ENCODE assay signal across 16 cellular contexts in the genomic region with DNA sequence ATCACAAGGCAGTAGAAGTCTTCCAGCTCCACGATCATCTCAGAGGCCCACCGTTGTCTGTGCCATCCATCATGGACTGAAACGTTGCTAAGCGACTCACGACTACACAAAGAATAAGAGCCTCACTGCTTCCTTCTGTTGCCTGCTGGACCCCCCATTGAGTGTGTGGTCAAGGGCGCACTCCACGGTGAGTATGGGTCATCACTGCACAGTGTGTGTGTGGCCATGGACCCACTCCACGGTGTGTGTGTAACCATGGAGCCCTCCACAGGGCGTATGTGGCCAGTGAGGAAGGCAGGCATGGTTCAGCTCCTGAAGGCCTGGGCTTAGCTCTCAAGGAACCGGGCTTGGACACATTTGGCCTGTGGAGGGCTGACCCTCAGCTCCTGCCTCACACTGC.
DNase-seq lines count a peak whose midpoint lies in the region; ATAC-seq and TF ChIP-seq lines count a peak whose summit lies in the region.
"Had no signal": no experiment of that assay in that cellular context is flagged by ENCODE, and none has a peak within 500 bp of the region (broad histone marks: within the 10 kb centered on the region; RNA-seq: fewer than 3 reads in every experiment).

No MANE protein-coding gene starts in this region.

- DNase-seq in H9, result peak; percentile 23
- no peak for DNase-seq in Panc1 (ENCODE audit: low read depth, low spot score)
- peak; percentile 26 for DNase-seq in endodermal cell
- peak; percentile 53 for DNase-seq in sigmoid colon
- no peak for DNase-seq in T-cell
- DNase-seq in endothelial cell (ENCODE audit: low spot score), result no peak
- DNase-seq: BE2C, COR-L47, DMS153, DMS79 treated with DMSO at 0.1 percent for 48 hours, EL had no signal

- WGBS in H9 (ENCODE audit: extremely low coverage, insufficient read length, low lambda C conversion rate), result no CpG with 5 or more reads among the region's 10 CpGs
- 85 to 94% methylated on average over 7 to 10 of the region's 10 CpGs for WGBS in endodermal cell (ENCODE audit: insufficient coverage in 1 of 2, insufficient read length in 1 of 2), 2 experiments
- WGBS in sigmoid colon, 2 donors, result 93 to 95% methylated on average over 10 of the region's 10 CpGs

- H4K20me1 ChIP-seq in H9 (ENCODE audit: control insufficient read depth, insufficient read depth, insufficient read length), result no peaks in the 10 kb centered on the region

- H3K27ac Mint-ChIP-seq in H9 (no peak overlapping the region), endodermal cell (no peak overlapping the region), T-cell (no peak overlapping the region), endothelial cell (ENCODE audit: unreplicated experiment) (no peak overlapping the region)
- H3K27ac Mint-ChIP-seq: CD8-positive, alpha-beta T cell had no signal

- no peaks in the 10 kb centered on the region for H3K23me2 ChIP-seq in H9 (ENCODE audit: insufficient read length, low read depth, low read length, poor library complexity, severe bottlenecking)

- no peak overlapping the region for H2BK12ac ChIP-seq in H9 (ENCODE audit: insufficient read length, low read depth, low read length)

- no peak overlapping the region for H3K4me3 Mint-ChIP-seq in H9
- H3K4me3 Mint-ChIP-seq in endodermal cell, result no peak overlapping the region
- no peak overlapping the region for H3K4me3 Mint-ChIP-seq in T-cell
- H3K4me3 Mint-ChIP-seq in endothelial cell (ENCODE audit: unreplicated experiment), result no peak overlapping the region
- H3K4me3 Mint-ChIP-seq: CD14-positive monocyte; CD8-positive, alpha-beta T cell had no signal

- H3K79me2 ChIP-seq in H9 (ENCODE audit: insufficient read depth, low read length), result no peaks in the 10 kb centered on the region

- CTCF ChIA-PET in Panc1 (lab: Charles Lee), result no interaction called here
- CTCF ChIA-PET in T-cell (lab: Charles Lee), result no interaction called here

- H4K8ac ChIP-seq in H9 (replicated peaks; ENCODE audit: insufficient read length, low read depth, low read length), result no peak overlapping the region

- POLR2A ChIA-PET in Panc1 (lab: Charles Lee) (no interaction called here), T-cell (lab: Charles Lee) (no interaction called here)

- H2BK15ac ChIP-seq in H9 (ENCODE audit: low read depth, low read length), result no peak overlapping the region

- H4K91ac ChIP-seq in H9 (ENCODE audit: insufficient read length, low read depth, low read length), result no peak overlapping the region

- no TSS peak for BruUV-seq in Panc1 (replicated peaks; lab: Mats Ljungman, UMichigan)

- no peaks in the 10 kb centered on the region for H3K27me3 ChIP-seq in H9 (ENCODE audit: insufficient read depth, low read length)
- H3K27me3 ChIP-seq in Panc1 (ENCODE audit: control insufficient read depth, insufficient read depth, low read length), result peaks cover 2% of the 10 kb centered on the region; the same call in 1 of the 2 replicates
- H3K27me3 ChIP-seq in endodermal cell (ENCODE audit: control insufficient read depth, insufficient read depth, low read length, poor library complexity, severe bottlenecking), result no peaks in the 10 kb centered on the region
- H3K27me3 ChIP-seq in sigmoid colon, result no peaks in the 10 kb centered on the region
- H3K27me3 ChIP-seq: BE2C had no signal

- no peaks in the 10 kb centered on the region for H3K79me1 ChIP-seq in H9 (ENCODE audit: insufficient read depth, low read depth, low read length, poor library complexity, severe bottlenecking)

- TF ChIP-seq EP300 in sigmoid colon (IDR thresholded peaks at IDR 0.05), result no peak

- no peak overlapping the region for H3K18ac ChIP-seq in H9 (ENCODE audit: insufficient read length, low read depth, low read length)

- no peak overlapping the region for H2BK5ac ChIP-seq in H9 (ENCODE audit: insufficient read length, low read length)

- in situ Hi-C loops in Panc1 (cut with HindIII; ENCODE audit: low pct_unique_long_range_greater_than_20kb, low sequenced_read_pairs), result no loop called here

- H3K9me3 Mint-ChIP-seq in H9 (no peaks in the 10 kb centered on the region), endodermal cell (no peaks in the 10 kb centered on the region), T-cell (no peaks in the 10 kb centered on the region), endothelial cell (ENCODE audit: unreplicated experiment) (no peaks in the 10 kb centered on the region)
- H3K9me3 Mint-ChIP-seq: CD8-positive, alpha-beta T cell had no signal

- peaks cover 16 to 21% of the 10 kb centered on the region in 2 experiments for H3K4me1 Mint-ChIP-seq in H9
- H3K4me1 Mint-ChIP-seq in endodermal cell, result peaks cover 10% of the 10 kb centered on the region
- peaks cover 41 to 57% (median 48%) of the 10 kb centered on the region in 3 donors for H3K4me1 Mint-ChIP-seq in T-cell
- H3K4me1 Mint-ChIP-seq in endothelial cell (ENCODE audit: unreplicated experiment), result peaks cover 29% of the 10 kb centered on the region

- no peak for TF ChIP-seq POLR2A in sigmoid colon (IDR thresholded peaks at IDR 0.05)

- no peak overlapping the region for H3K23ac ChIP-seq in H9 (ENCODE audit: insufficient read length, low read depth, low read length)

- no peak overlapping the region for H3T11ph ChIP-seq in H9 (ENCODE audit: low read length)

- no peak overlapping the region for H4K5ac ChIP-seq in H9 (ENCODE audit: insufficient read length, low read depth, low read length)

- H3K36me3 ChIP-seq in Panc1 (ENCODE audit: control insufficient read depth, insufficient read depth, low read length) (no peaks in the 10 kb centered on the region), endodermal cell (ENCODE audit: control insufficient read depth, insufficient read depth, low read length) (no peaks in the 10 kb centered on the region), sigmoid colon (no peaks in the 10 kb centered on the region)
- H3K36me3 ChIP-seq: BE2C had no signal

- H3K4ac ChIP-seq in H9 (ENCODE audit: low read depth, low read length), result no peak overlapping the region

- no peak overlapping the region for H2AK5ac ChIP-seq in H9 (ENCODE audit: insufficient read length, low read length)

- H3K27ac ChIP-seq in H9 (ENCODE audit: insufficient read length, low read depth, low read length), result no peak overlapping the region
- H3K27ac ChIP-seq in Panc1 (ENCODE audit: low read length), result no peak overlapping the region
- H3K27ac ChIP-seq in endodermal cell (ENCODE audit: low read depth, low read length), result peak overlapping the region; percentile 49
- H3K27ac ChIP-seq in sigmoid colon, result no peak overlapping the region
- H3K27ac ChIP-seq: A549 had no signal

- H3K4me3 ChIP-seq in Panc1 (ENCODE audit: low read depth in 2 of 2, low read length in 2 of 2) (no peak overlapping the region), endodermal cell (ENCODE audit: low read length) (no peak overlapping the region), sigmoid colon (no peak overlapping the region)
- H3K4me3 ChIP-seq: A549 had no signal

- H3K9me3 ChIP-seq in H9 (ENCODE audit: control insufficient read depth, low read depth, low read length) (no peaks in the 10 kb centered on the region), Panc1 (ENCODE audit: control insufficient read depth, insufficient read depth, low read depth, low read length) (no peaks in the 10 kb centered on the region), endodermal cell (ENCODE audit: control insufficient read depth, low read length) (no peaks in the 10 kb centered on the region), sigmoid colon (no peaks in the 10 kb centered on the region)
- H3K9me3 ChIP-seq: A549, BE2C had no signal

- intact Hi-C loops in Panc1 (cut with micrococcal nuclease; ENCODE audit: unreplicated experiment), result no loop called here
- intact Hi-C loops in sigmoid colon (cut with DNase I), result no loop called here

- ATAC-seq in Panc1 (peak; percentile 45; the same call in 1 of the 2 replicates), T-cell (replicated peaks in 1 of 4) (no peak), GM19035 (IDR thresholded peaks at IDR 0.05; ENCODE audit: unreplicated experiment) (no peak)
- ATAC-seq: A549; CD8-positive, alpha-beta T cell; HCT116 had no signal

- H2BK120ac ChIP-seq in H9 (ENCODE audit: low read depth, low read length, poor library complexity, severe bottlenecking), result no peak overlapping the region

- no peak overlapping the region for H2BK20ac ChIP-seq in H9 (ENCODE audit: low read depth, low read length, poor library complexity, severe bottlenecking)

- H3K27me3 Mint-ChIP-seq in H9 (ENCODE audit: low read depth) (peaks cover 5% of the 10 kb centered on the region; the same call in 1 of the 2 replicates), endodermal cell (ENCODE audit: insufficient read depth) (no peaks in the 10 kb centered on the region), T-cell (peaks cover 19 to 45% of the 10 kb centered on the region in 2 donors), endothelial cell (ENCODE audit: unreplicated experiment) (peaks cover 5% of the 10 kb centered on the region)

- H3K4me2 ChIP-seq in H9 (ENCODE audit: insufficient read depth, insufficient read length, low read length), result no peak overlapping the region
- H3K4me2 ChIP-seq: A549 had no signal

- H3K56ac ChIP-seq in H9 (ENCODE audit: insufficient read length, low read depth, low read length), result no peak overlapping the region

- no peaks in the 10 kb centered on the region for H3K36me3 Mint-ChIP-seq in H9 (ENCODE audit: insufficient read depth in 1 of 3, low read depth in 3 of 3)
- no peaks in the 10 kb centered on the region for H3K36me3 Mint-ChIP-seq in endodermal cell (ENCODE audit: low read depth)
- no peaks in the 10 kb centered on the region for H3K36me3 Mint-ChIP-seq in T-cell
- no peaks in the 10 kb centered on the region for H3K36me3 Mint-ChIP-seq in endothelial cell (ENCODE audit: low read depth, unreplicated experiment)
- H3K36me3 Mint-ChIP-seq: CD14-positive monocyte; CD8-positive, alpha-beta T cell had no signal

- no peak overlapping the region for H3K14ac ChIP-seq in H9 (ENCODE audit: insufficient read depth, low read length)

- H3K9ac ChIP-seq in H9 (ENCODE audit: extremely low read depth, insufficient read length, low read length) (no peak overlapping the region), endodermal cell (ENCODE audit: extremely low read depth, low read length, poor library complexity, severe bottlenecking) (no peak overlapping the region)

- no peak overlapping the region for H2AFZ ChIP-seq in H9 (ENCODE audit: low read length)

- H3K4me1 ChIP-seq in H9 (ENCODE audit: insufficient read depth, low read length), result no peaks in the 10 kb centered on the region
- no peaks in the 10 kb centered on the region for H3K4me1 ChIP-seq in Panc1 (ENCODE audit: control insufficient read depth, insufficient read depth, low read length)
- peaks cover 9% of the 10 kb centered on the region for H3K4me1 ChIP-seq in endodermal cell (ENCODE audit: control insufficient read depth, insufficient read depth, low read length)
- no peaks in the 10 kb centered on the region for H3K4me1 ChIP-seq in sigmoid colon
- H3K4me1 ChIP-seq: A549, BE2C had no signal

- TF ChIP-seq CTCF in H9 (conservative IDR thresholded peaks at IDR 0.05) (no peak), Panc1 (IDR thresholded peaks at IDR 0.05) (no peak), endodermal cell (conservative IDR thresholded peaks at IDR 0.05) (no peak), sigmoid colon (IDR thresholded peaks at IDR 0.05) (no peak), endothelial cell (IDR thresholded peaks at IDR 0.05; ENCODE audit: unreplicated experiment) (no peak)

Comparison
In these comparisons a context has a peak if more than half of its experiments do, and no peak if none do; other contexts are left out.
1. DNase-seq: peak in H9 (single experiment), endodermal cell (single experiment) and sigmoid colon (single experiment); none in Panc1 (single experiment), T-cell (0 of 34) and endothelial cell (single experiment).